Comparison of ENCODE assay signal across 1 cellular context in the genomic region with DNA sequence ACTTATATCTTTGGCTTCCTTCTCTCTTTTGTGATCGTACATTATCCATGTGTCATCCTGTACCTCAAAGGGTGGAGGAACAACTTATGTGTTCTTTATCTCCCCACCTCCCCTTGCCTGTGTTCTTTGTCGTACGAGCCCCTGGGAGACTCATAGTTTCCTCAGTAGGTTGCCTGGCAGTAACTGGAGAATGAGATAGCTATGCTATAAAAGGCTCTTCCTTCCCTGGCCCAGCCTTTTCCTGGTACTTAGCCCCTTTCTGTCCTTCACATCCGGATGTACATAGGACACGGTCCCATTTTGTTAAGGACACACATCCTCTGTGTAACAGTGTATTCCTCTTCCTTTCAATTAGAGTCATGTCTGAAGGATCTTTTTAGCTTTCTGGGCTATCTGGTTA.
TF ChIP-seq lines count a peak whose summit lies in the region.

No MANE protein-coding gene starts in this region.

TF ChIP-seq in WTC11, 78 proteins besides CTCF, POLR2A, EP300 and RAD21 (continued from another document):
- TF ChIP-seq, protein P1, sequence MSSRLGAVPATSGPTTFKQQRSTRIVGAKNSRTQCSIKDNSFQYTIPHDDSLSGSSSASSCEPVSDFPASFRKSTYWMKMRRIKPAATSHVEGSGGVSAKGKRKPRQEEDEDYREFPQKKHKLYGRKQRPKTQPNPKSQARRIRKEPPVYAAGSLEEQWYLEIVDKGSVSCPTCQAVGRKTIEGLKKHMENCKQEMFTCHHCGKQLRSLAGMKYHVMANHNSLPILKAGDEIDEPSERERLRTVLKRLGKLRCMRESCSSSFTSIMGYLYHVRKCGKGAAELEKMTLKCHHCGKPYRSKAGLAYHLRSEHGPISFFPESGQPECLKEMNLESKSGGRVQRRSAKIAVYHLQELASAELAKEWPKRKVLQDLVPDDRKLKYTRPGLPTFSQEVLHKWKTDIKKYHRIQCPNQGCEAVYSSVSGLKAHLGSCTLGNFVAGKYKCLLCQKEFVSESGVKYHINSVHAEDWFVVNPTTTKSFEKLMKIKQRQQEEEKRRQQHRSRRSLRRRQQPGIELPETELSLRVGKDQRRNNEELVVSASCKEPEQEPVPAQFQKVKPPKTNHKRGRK (CRISPR knock-in tag; IDR thresholded peaks at IDR 0.05; ENCODE audit: borderline replicate concordance), result no peak
- TF ChIP-seq ZNF416 (CRISPR knock-in tag; IDR thresholded peaks at IDR 0.05), result no peak
